In genomic region chr1:46184920-46185658, GRCh38 we compare ENCODE assay signal across 8 cellular contexts. TPM values are rescaled to one million over a fixed set of nuclear protein-coding genes. Genes with fewer than 3 reads are reported as not detected.
DNase-seq lines count a peak whose midpoint lies in the region; ATAC-seq, FAIRE-seq and TF ChIP-seq lines count a peak whose summit lies in the region.
"Had no signal": no experiment of that assay in that cellular context is flagged by ENCODE, and none has a peak within 500 bp of the region (broad histone marks: within the 10 kb centered on the region; RNA-seq: fewer than 3 reads in every experiment).

No MANE protein-coding gene starts in this region.

- peaks cover 5% of the 10 kb centered on the region for H3K4me1 Mint-ChIP-seq in activated CD8-positive, alpha-beta memory T cell treated with anti-CD3 and anti-CD28 coated beads, Interleukin-2, amount 10 ng/mL, durations not matched to agents 7 days and 5 days
- peaks cover 28% of the 10 kb centered on the region for H3K4me1 Mint-ChIP-seq in stimulated activated naive CD8-positive, alpha-beta T cell treated with anti-CD3 and anti-CD28 coated beads, Interleukin-15, amount 100 ng/mL, for 72 hours

- no peaks in the 10 kb centered on the region for H3K9me3 Mint-ChIP-seq in activated CD8-positive, alpha-beta memory T cell treated with anti-CD3 and anti-CD28 coated beads, Interleukin-2, amount 10 ng/mL, durations not matched to agents 7 days and 5 days (ENCODE audit: low read depth)
- H3K9me3 Mint-ChIP-seq in stimulated activated naive CD8-positive, alpha-beta T cell treated with anti-CD3 and anti-CD28 coated beads, Interleukin-15, amount 100 ng/mL, for 72 hours = no peaks in the 10 kb centered on the region
- H3K9me3 Mint-ChIP-seq: neural progenitor cell had no signal

- intact Hi-C loops in heart right ventricle (cut with DNase I) = loop anchor here in 5 of 10 donors (2.0 to 10.0 kb wide), 3 partner anchors 37 to 300 kb away; no protein-coding TSS in a partner anchor

- H3K9me3 ChIP-seq in keratinocyte (ENCODE audit: control insufficient read depth, low read depth, low read length) (no peaks in the 10 kb centered on the region), heart right ventricle (no peaks in the 10 kb centered on the region)

- H3K9me1 ChIP-seq in keratinocyte (ENCODE audit: control insufficient read depth, extremely low read depth, insufficient read depth, low read length) = peaks cover 8% of the 10 kb centered on the region

- H3K4me3 Mint-ChIP-seq in activated CD8-positive, alpha-beta memory T cell treated with anti-CD3 and anti-CD28 coated beads, Interleukin-2, amount 10 ng/mL, durations not matched to agents 7 days and 5 days = no peak overlapping the region
- peak overlapping the region; percentile 75 to 82 for H3K4me3 Mint-ChIP-seq in stimulated activated naive CD8-positive, alpha-beta T cell treated with anti-CD3 and anti-CD28 coated beads, Interleukin-15, amount 100 ng/mL, for 72 hours
- H3K4me3 Mint-ChIP-seq: neural progenitor cell had no signal

- no peaks in the 10 kb centered on the region for H3K36me3 Mint-ChIP-seq in activated CD8-positive, alpha-beta memory T cell treated with anti-CD3 and anti-CD28 coated beads, Interleukin-2, amount 10 ng/mL, durations not matched to agents 7 days and 5 days

- ATAC-seq in activated CD8-positive, alpha-beta memory T cell treated with anti-CD3 and anti-CD28 coated beads, Interleukin-2, amount 10 ng/mL, durations not matched to agents 7 days and 5 days = no peak
- ATAC-seq in stimulated activated naive CD8-positive, alpha-beta T cell treated with anti-CD3 and anti-CD28 coated beads, Interleukin-15, amount 100 ng/mL, for 72 hours = peak; percentile 89
- ATAC-seq in heart right ventricle = no peak
- ATAC-seq in GM18505 (IDR thresholded peaks at IDR 0.05; ENCODE audit: unreplicated experiment) = no peak

- no peak overlapping the region for H3K4me3 ChIP-seq in keratinocyte (ENCODE audit: control insufficient read depth in 2 of 3, extremely low read depth in 1 of 3, insufficient read depth in 2 of 3, low read depth in 1 of 3, low read length in 3 of 3)
- no peak overlapping the region for H3K4me3 ChIP-seq in heart right ventricle
- H3K4me3 ChIP-seq: neural progenitor cell had no signal

- 79 to 88% methylated on average over 7 of the region's 7 CpGs for whole genome bisulfite sequencing in heart right ventricle, 2 donors

- dilution Hi-C loops in keratinocyte (cut with MboI; ENCODE audit: extremely low pct_ligation_motif_present, low sequenced_read_pairs) = loop anchor here (25.0 kb wide), 1 partner anchor 148 kb away; no protein-coding TSS in a partner anchor

- H3K27me3 Mint-ChIP-seq in activated CD8-positive, alpha-beta memory T cell treated with anti-CD3 and anti-CD28 coated beads, Interleukin-2, amount 10 ng/mL, durations not matched to agents 7 days and 5 days = no peaks in the 10 kb centered on the region
- no peaks in the 10 kb centered on the region for H3K27me3 Mint-ChIP-seq in stimulated activated naive CD8-positive, alpha-beta T cell treated with anti-CD3 and anti-CD28 coated beads, Interleukin-15, amount 100 ng/mL, for 72 hours

- H3K27ac ChIP-seq in keratinocyte (ENCODE audit: control insufficient read depth, insufficient read depth, low read length) = no peak overlapping the region
- peak overlapping the region in 3 of 10 donors; percentile 6 to 36 (median 9) for H3K27ac ChIP-seq in heart right ventricle
- H3K27ac ChIP-seq: neural progenitor cell had no signal

- no peak for TF ChIP-seq POLR2A in GM18505 (IDR thresholded peaks at IDR 0.05; ENCODE audit: borderline replicate concordance, extremely low read depth, insufficient read depth, insufficient read length)

- H3K4me2 ChIP-seq in keratinocyte (ENCODE audit: control insufficient read depth, extremely low read depth, insufficient read depth, low read depth, low read length) = peak overlapping the region; percentile 77
- H3K4me2 ChIP-seq: neural progenitor cell had no signal

- H2AFZ ChIP-seq in keratinocyte (ENCODE audit: control insufficient read depth, low read length) = no peak overlapping the region
- H2AFZ ChIP-seq: neural progenitor cell had no signal

- no peak overlapping the region for H3K9ac ChIP-seq in keratinocyte (ENCODE audit: control insufficient read depth, extremely low read depth, insufficient read depth, low read length)
- H3K9ac ChIP-seq: neural progenitor cell had no signal

- peaks cover 6% of the 10 kb centered on the region for H3K79me2 ChIP-seq in keratinocyte (ENCODE audit: control insufficient read depth, insufficient read depth, low read length)

- H3K4me1 ChIP-seq in keratinocyte (ENCODE audit: control insufficient read depth, extremely low read depth, insufficient read depth, low read length) (peaks cover 75% of the 10 kb centered on the region), heart right ventricle (peaks cover 5 to 56% (median 23%) of the 10 kb centered on the region in 9 donors)
- H3K4me1 ChIP-seq: neural progenitor cell had no signal

- H3K27ac Mint-ChIP-seq in activated CD8-positive, alpha-beta memory T cell treated with anti-CD3 and anti-CD28 coated beads, Interleukin-2, amount 10 ng/mL, durations not matched to agents 7 days and 5 days = no peak overlapping the region
- H3K27ac Mint-ChIP-seq in stimulated activated naive CD8-positive, alpha-beta T cell treated with anti-CD3 and anti-CD28 coated beads, Interleukin-15, amount 100 ng/mL, for 72 hours = peak overlapping the region; percentile 89 to 92
- H3K27ac Mint-ChIP-seq: neural progenitor cell had no signal

- H4K20me1 ChIP-seq in keratinocyte (ENCODE audit: control insufficient read depth, extremely low read depth, insufficient read depth, low read length) = no peaks in the 10 kb centered on the region

- TF ChIP-seq CTCF in keratinocyte (optimal IDR thresholded peaks at IDR 0.05 in 1 of 3, IDR thresholded peaks at IDR 0.05 in 1 of 3, conservative IDR thresholded peaks at IDR 0.05 in 1 of 3; ENCODE audit: extremely low read depth in 1 of 3, insufficient read depth in 2 of 3, low read length in 3 of 3) = no peak
- no peak for TF ChIP-seq CTCF in heart right ventricle (IDR thresholded peaks at IDR 0.05)

- FAIRE-seq in keratinocyte (lab: Jason Lieb, UNC) = no peak

- CTCF ChIA-PET in activated CD8-positive, alpha-beta memory T cell treated with anti-CD3 and anti-CD28 coated beads, Interleukin-2, amount 10 ng/mL, durations not matched to agents 7 days and 5 days (lab: Charles Lee) = interaction anchor here (1.9 kb wide), 1 partner anchor 18 kb away, joined by 6 read pairs; no protein-coding TSS in a partner anchor

- H3K36me3 ChIP-seq in keratinocyte (ENCODE audit: control insufficient read depth in 2 of 2, extremely low read depth in 1 of 2, insufficient read depth in 2 of 2, low read length in 2 of 2) = peaks cover 29 to 35% of the 10 kb centered on the region in 2 experiments
- peaks cover 0 to 29% (median 9%) of the 10 kb centered on the region in 9 donors for H3K36me3 ChIP-seq in heart right ventricle
- H3K36me3 ChIP-seq: neural progenitor cell had no signal

- peak; percentile 72 for DNase-seq in activated CD8-positive, alpha-beta memory T cell treated with anti-CD3 and anti-CD28 coated beads for 24 hours
- no peak for DNase-seq in activated CD8-positive, alpha-beta memory T cell treated with anti-CD3 and anti-CD28 coated beads, Interleukin-2, amount 10 ng/mL, durations not matched to agents 7 days and 5 days
- no peak for DNase-seq in keratinocyte (ENCODE audit: low read depth, low spot score)
- DNase-seq in stimulated activated naive CD8-positive, alpha-beta T cell treated with anti-CD3 and anti-CD28 coated beads, Interleukin-15, amount 100 ng/mL, for 72 hours = peak; percentile 54 to 82
- DNase-seq in heart right ventricle = no peak
- DNase-seq: foreskin fibroblast had no signal

- H3K27me3 ChIP-seq in keratinocyte (ENCODE audit: control insufficient read depth, extremely low read depth, insufficient read depth, low read length) = no peaks in the 10 kb centered on the region
- H3K27me3 ChIP-seq in heart right ventricle = no peaks in the 10 kb centered on the region
- H3K27me3 ChIP-seq: neural progenitor cell had no signal

RNA-seq across cellular contexts. Expression of gene P3R3URF, which starts 8.8 kb away (rescaled TPM):
- not detected for total RNA-seq in activated CD8-positive, alpha-beta memory T cell treated with anti-CD3 and anti-CD28 coated beads, Interleukin-2, amount 10 ng/mL, durations not matched to agents 7 days and 5 days
- polyA plus RNA-seq in keratinocyte (not detected in 3 replicates), heart right ventricle (not detected)
- polyA plus RNA-seq in keratinocyte (2011; ENCODE audit: low read depth) = not detected
- not detected in 2 replicates for polyA plus RNA-seq in keratinocyte (2011; cell fraction: cytosol; rRNA removed)
- polyA plus RNA-seq in keratinocyte (2011; cell fraction: nucleus; rRNA removed) = not detected in 2 replicates
- not detected in 2 replicates for polyA plus RNA-seq in keratinocyte (2012; ENCODE audit: low replicate concordance)
- not detected in 3 replicates for polyA minus RNA-seq in keratinocyte
- not detected for polyA minus RNA-seq in keratinocyte (2011; cell fraction: cytosol; rRNA and poly(A)+ RNA removed)
- not detected in 2 replicates for polyA minus RNA-seq in keratinocyte (2011; cell fraction: nucleus; rRNA and poly(A)+ RNA removed)
- total RNA-seq in heart right ventricle = not detected

RNA-seq across cellular contexts. Expression of gene TSPAN1, which starts 10.2 kb away (rescaled TPM):
- total RNA-seq in activated CD8-positive, alpha-beta memory T cell treated with anti-CD3 and anti-CD28 coated beads, Interleukin-2, amount 10 ng/mL, durations not matched to agents 7 days and 5 days = not detected
- 312 to 376 TPM (median 362 TPM) in 3 replicates for polyA plus RNA-seq in keratinocyte
- 86.1 TPM for polyA plus RNA-seq in keratinocyte (2011; ENCODE audit: low read depth)
- polyA plus RNA-seq in keratinocyte (2011; cell fraction: cytosol; rRNA removed) = 402 and 490 TPM in 2 replicates
- polyA plus RNA-seq in keratinocyte (2011; cell fraction: nucleus; rRNA removed) = 869 and 873 TPM in 2 replicates
- 85.3 and 177 TPM in 2 replicates for polyA plus RNA-seq in keratinocyte (2012; ENCODE audit: low replicate concordance)
- 327 to 474 TPM (median 467 TPM) in 3 replicates for polyA minus RNA-seq in keratinocyte
- 249 TPM for polyA minus RNA-seq in keratinocyte (2011; cell fraction: cytosol; rRNA and poly(A)+ RNA removed)
- 322 and 407 TPM in 2 replicates for polyA minus RNA-seq in keratinocyte (2011; cell fraction: nucleus; rRNA and poly(A)+ RNA removed)
- 1 to 10 TPM in 9 of 10 donors, under 1 TPM in 1; 0.80 to 2.3 (median 1.7) TPM for total RNA-seq in heart right ventricle
- 1 to 10 TPM; 1.3 to 5.3 TPM for polyA plus RNA-seq in heart right ventricle

RNA-seq across cellular contexts. Expression of gene POMGNT1, which starts 13.1 kb away (rescaled TPM):
- 10 to 100 TPM; 32.2 to 37.6 TPM for total RNA-seq in activated CD8-positive, alpha-beta memory T cell treated with anti-CD3 and anti-CD28 coated beads, Interleukin-2, amount 10 ng/mL, durations not matched to agents 7 days and 5 days
- polyA plus RNA-seq in keratinocyte = 49.6 to 64.6 TPM (median 60.9 TPM) in 3 replicates
- polyA plus RNA-seq in keratinocyte (2011; ENCODE audit: low read depth) = 12.7 TPM
- polyA plus RNA-seq in keratinocyte (2011; cell fraction: cytosol; rRNA removed) = 35.6 and 44.8 TPM in 2 replicates
- polyA plus RNA-seq in keratinocyte (2011; cell fraction: nucleus; rRNA removed) = 66.8 and 76.4 TPM in 2 replicates
- 40.0 and 71.7 TPM in 2 replicates for polyA plus RNA-seq in keratinocyte (2012; ENCODE audit: low replicate concordance)
- 48.6 to 94.7 TPM (median 54.7 TPM) in 3 replicates for polyA minus RNA-seq in keratinocyte
- polyA minus RNA-seq in keratinocyte (2011; cell fraction: cytosol; rRNA and poly(A)+ RNA removed) = 47.2 TPM
- 34.8 and 41.8 TPM in 2 replicates for polyA minus RNA-seq in keratinocyte (2011; cell fraction: nucleus; rRNA and poly(A)+ RNA removed)
- 100 to 1,000 TPM; 125 to 164 (median 147) TPM for total RNA-seq in heart right ventricle
- 100 to 1,000 TPM in 1 of 2 donors, 10 to 100 TPM in 1; 74.3 to 132 TPM for polyA plus RNA-seq in heart right ventricle

RNA-seq across cellular contexts. Expression of gene LURAP1, which starts 18.0 kb away (rescaled TPM):
- total RNA-seq in activated CD8-positive, alpha-beta memory T cell treated with anti-CD3 and anti-CD28 coated beads, Interleukin-2, amount 10 ng/mL, durations not matched to agents 7 days and 5 days = not detected
- polyA plus RNA-seq in keratinocyte (3.5 to 4.5 TPM (median 4.1 TPM) in 3 replicates), heart right ventricle (1 to 10 TPM; 6.4 to 7.3 TPM)
- polyA plus RNA-seq in keratinocyte (2011; ENCODE audit: low read depth) = 0.47 TPM
- 1.9 and 2.2 TPM in 2 replicates for polyA plus RNA-seq in keratinocyte (2011; cell fraction: cytosol; rRNA removed)
- polyA plus RNA-seq in keratinocyte (2011; cell fraction: nucleus; rRNA removed) = 5.3 and 7.1 TPM in 2 replicates
- 0.93 and 2.1 TPM in 2 replicates for polyA plus RNA-seq in keratinocyte (2012; ENCODE audit: low replicate concordance)
- polyA minus RNA-seq in keratinocyte = 2.4 to 3.4 TPM (median 3.4 TPM) in 3 replicates
- polyA minus RNA-seq in keratinocyte (2011; cell fraction: cytosol; rRNA and poly(A)+ RNA removed) = 1.3 TPM
- polyA minus RNA-seq in keratinocyte (2011; cell fraction: nucleus; rRNA and poly(A)+ RNA removed) = 1.8 and 3.0 TPM in 2 replicates
- 10 to 100 TPM in 3 of 10 donors, 1 to 10 TPM in 7; 5.5 to 13.5 (median 8.0) TPM for total RNA-seq in heart right ventricle

RNA-seq across cellular contexts. Expression of gene PIK3R3, which starts 52.7 kb away (rescaled TPM):
- 1 to 10 TPM; 6.7 to 9.6 TPM for total RNA-seq in activated CD8-positive, alpha-beta memory T cell treated with anti-CD3 and anti-CD28 coated beads, Interleukin-2, amount 10 ng/mL, durations not matched to agents 7 days and 5 days
- 6.8 to 11.9 TPM (median 11.7 TPM) in 3 replicates for polyA plus RNA-seq in keratinocyte
- 1.7 TPM for polyA plus RNA-seq in keratinocyte (2011; ENCODE audit: low read depth)
- 6.5 and 9.3 TPM in 2 replicates for polyA plus RNA-seq in keratinocyte (2011; cell fraction: cytosol; rRNA removed)
- 10.5 and 12.5 TPM in 2 replicates for polyA plus RNA-seq in keratinocyte (2011; cell fraction: nucleus; rRNA removed)
- 2.9 and 9.7 TPM in 2 replicates for polyA plus RNA-seq in keratinocyte (2012; ENCODE audit: low replicate concordance)
- polyA minus RNA-seq in keratinocyte = 6.6 to 22.0 TPM (median 16.7 TPM) in 3 replicates
- 10.0 TPM for polyA minus RNA-seq in keratinocyte (2011; cell fraction: cytosol; rRNA and poly(A)+ RNA removed)
- polyA minus RNA-seq in keratinocyte (2011; cell fraction: nucleus; rRNA and poly(A)+ RNA removed) = 11.1 and 21.7 TPM in 2 replicates
- 10 to 100 TPM; 22.9 to 54.5 (median 40.1) TPM for total RNA-seq in heart right ventricle
- 10 to 100 TPM; 15.4 to 31.6 TPM for polyA plus RNA-seq in heart right ventricle

Comparison
In these comparisons a context has a peak if more than half of its experiments do, and no peak if none do; other contexts are left out.
1. DNase-seq: peak in activated CD8-positive, alpha-beta memory T cell treated with anti-CD3 and anti-CD28 coated beads for 24 hours (single experiment) and stimulated activated naive CD8-positive, alpha-beta T cell treated with anti-CD3 and anti-CD28 coated beads, Interleukin-15, amount 100 ng/mL, for 72 hours (2 of 2); none in activated CD8-positive, alpha-beta memory T cell treated with anti-CD3 and anti-CD28 coated beads, Interleukin-2, amount 10 ng/mL, durations not matched to agents 7 days and 5 days (single experiment), keratinocyte (single experiment) and heart right ventricle (0 of 2).